Comparison of ENCODE assay signal across 9 cellular contexts in genomic region chr3:194069421-194070219, GRCh38.
DNase-seq lines count a peak whose midpoint lies in the region; ATAC-seq and TF ChIP-seq lines count a peak whose summit lies in the region.
"Had no signal": no experiment of that assay in that cellular context is flagged by ENCODE, and none has a peak within 500 bp of the region (broad histone marks: within the 10 kb centered on the region; RNA-seq: fewer than 3 reads in every experiment).

No MANE protein-coding gene starts in this region.

- H3K36me3 ChIP-seq in KMS-11 (ENCODE audit: insufficient read depth) (no peaks in the 10 kb centered on the region), mesendoderm (ENCODE audit: control insufficient read depth, insufficient read depth, low read length) (no peaks in the 10 kb centered on the region)

- H3K4me2 ChIP-seq in KMS-11 = no peak overlapping the region; the same call in 1 of the 2 replicates
- H3K4me2 ChIP-seq in mesendoderm (ENCODE audit: low read length) = no peak overlapping the region

- no peak overlapping the region for H3K23ac ChIP-seq in mesendoderm (ENCODE audit: low read length)

- H3K27ac Mint-ChIP-seq in activated naive CD8-positive, alpha-beta T cell treated with anti-CD3 and anti-CD28 coated beads, Interleukin-2, amount 50 U/mL, for 24 hours = peak overlapping the region; percentile 27

- no peak overlapping the region for H2BK5ac ChIP-seq in mesendoderm (ENCODE audit: low read length)

- ATAC-seq in activated naive CD8-positive, alpha-beta T cell treated with anti-CD3 and anti-CD28 coated beads, Interleukin-2, amount 50 U/mL, for 24 hours = no peak
- ATAC-seq in HG02642 (IDR thresholded peaks at IDR 0.05; ENCODE audit: poor library complexity, unreplicated experiment) (no peak), HG02678 (IDR thresholded peaks at IDR 0.05; ENCODE audit: unreplicated experiment) (no peak)

- H3K27ac ChIP-seq in C4-2B (peak overlapping the region; percentile 75; the same call in 1 of the 2 replicates), KMS-11 (no peak overlapping the region), mesendoderm (ENCODE audit: low read depth, low read length) (no peak overlapping the region)

- H3K4me3 Mint-ChIP-seq in activated naive CD8-positive, alpha-beta T cell treated with anti-CD3 and anti-CD28 coated beads, Interleukin-2, amount 50 U/mL, for 24 hours = peak overlapping the region; percentile 49

- peaks cover 4% of the 10 kb centered on the region for H3K36me3 Mint-ChIP-seq in activated naive CD8-positive, alpha-beta T cell treated with anti-CD3 and anti-CD28 coated beads, Interleukin-2, amount 50 U/mL, for 24 hours (ENCODE audit: low read depth)

- no peak overlapping the region for H3K9ac ChIP-seq in KMS-11
- H3K9ac ChIP-seq in mesendoderm (ENCODE audit: low read length) = no peak overlapping the region

- H4K8ac ChIP-seq in mesendoderm (ENCODE audit: low read depth, low read length) = no peak overlapping the region

- H3K9me3 Mint-ChIP-seq in activated naive CD8-positive, alpha-beta T cell treated with anti-CD3 and anti-CD28 coated beads, Interleukin-2, amount 50 U/mL, for 24 hours = peaks cover 10% of the 10 kb centered on the region

- no peak overlapping the region for H3K56ac ChIP-seq in mesendoderm (ENCODE audit: low read length)

- no peaks in the 10 kb centered on the region for H4K20me1 ChIP-seq in KMS-11 (ENCODE audit: insufficient read depth)

- H3K4me1 ChIP-seq in KMS-11 (ENCODE audit: low read depth, poor library complexity, severe bottlenecking) (peaks cover 12% of the 10 kb centered on the region), mesendoderm (ENCODE audit: control insufficient read depth, low read depth, low read length) (peaks cover 2% of the 10 kb centered on the region)

- no peak overlapping the region for H4K5ac ChIP-seq in mesendoderm (ENCODE audit: low read length)

- H2AFZ ChIP-seq in KMS-11 (ENCODE audit: low read depth) = no peak overlapping the region

- H2BK120ac ChIP-seq in mesendoderm (ENCODE audit: low read depth, low read length) = no peak overlapping the region

- peaks cover 33% of the 10 kb centered on the region for H3K4me1 Mint-ChIP-seq in activated naive CD8-positive, alpha-beta T cell treated with anti-CD3 and anti-CD28 coated beads, Interleukin-2, amount 50 U/mL, for 24 hours

- no peak for TF ChIP-seq CTCF in C4-2B (conservative IDR thresholded peaks at IDR 0.05)
- no peak for TF ChIP-seq CTCF in KMS-11 (conservative IDR thresholded peaks at IDR 0.05; ENCODE audit: low read depth, low read length)

- no CpG with 5 or more reads among the region's 12 CpGs for WGBS in mesendoderm (ENCODE audit: extremely low coverage, insufficient coverage, low lambda C conversion rate)

- no peak for DNase-seq in activated naive CD8-positive, alpha-beta T cell treated with anti-CD3 and anti-CD28 coated beads, Interleukin-2, amount 50 U/mL, for 24 hours
- DNase-seq in mesendoderm = no peak
- DNase-seq in kidney tubule cell (ENCODE audit: low spot score) = no peak
- no peak for DNase-seq in NCI-H748 treated with DMSO at 0.1 percent for 48 hours (lab: John Stamatoyannopoulos, UW)
- DNase-seq: activated effector memory CD4-positive, alpha-beta T cell treated with anti-CD3 and anti-CD28 coated beads, Interleukin-2, amount 50 U/mL, for 16 hours had no signal

- peak overlapping the region; percentile 86 for H3K18ac ChIP-seq in mesendoderm (ENCODE audit: low read length)

- peaks cover 53% of the 10 kb centered on the region for H3K27me3 Mint-ChIP-seq in activated naive CD8-positive, alpha-beta T cell treated with anti-CD3 and anti-CD28 coated beads, Interleukin-2, amount 50 U/mL, for 24 hours

- H3K79me1 ChIP-seq in mesendoderm (ENCODE audit: low read length) = no peaks in the 10 kb centered on the region

- no peaks in the 10 kb centered on the region for H3K27me3 ChIP-seq in KMS-11 (ENCODE audit: insufficient read depth, low read depth)
- no peaks in the 10 kb centered on the region for H3K27me3 ChIP-seq in mesendoderm (ENCODE audit: insufficient read depth, low read length, poor library complexity)

- H3K4me3 ChIP-seq in KMS-11 (IDR thresholded peaks at IDR 0.05; ENCODE audit: insufficient read depth, low read depth, low read length) (peak overlapping the region; percentile 11), mesendoderm (ENCODE audit: low read length) (no peak overlapping the region)

- H2BK15ac ChIP-seq in mesendoderm (replicated peaks; ENCODE audit: low read depth) = no peak overlapping the region

- peak overlapping the region; percentile 83 for H2AK5ac ChIP-seq in mesendoderm (ENCODE audit: low read length)

- H3K79me2 ChIP-seq in KMS-11 (ENCODE audit: insufficient read depth, low read depth) (no peaks in the 10 kb centered on the region), mesendoderm (ENCODE audit: control insufficient read depth, insufficient read depth, low read length) (no peaks in the 10 kb centered on the region)

- peak overlapping the region; percentile 1 for H3K4ac ChIP-seq in mesendoderm (ENCODE audit: low read depth, low read length)
